Comparison of ENCODE assay signal across 24 cellular contexts in genomic region chr5:97575322-97575721, GRCh38.
"Had no signal": no experiment of that assay in that cellular context is flagged by ENCODE, and none has a peak within 500 bp of the region (broad histone marks: within the 10 kb centered on the region; RNA-seq: fewer than 3 reads in every experiment).

No MANE protein-coding gene starts in this region.

- H3K27me3 ChIP-seq: neural progenitor cell, ovary, right lobe of liver, sigmoid colon, stomach, thyroid gland, transverse colon, upper lobe of right lung, uterus had no signal

- H3K4me1 ChIP-seq: parathyroid adenoma, psoas muscle, right lobe of liver, sigmoid colon, thyroid gland, transverse colon, upper lobe of right lung, uterus had no signal

- H3K9me3 ChIP-seq: ovary, psoas muscle, right lobe of liver, thoracic aorta, thyroid gland, upper lobe of right lung, uterus had no signal

- H3K79me2 ChIP-seq: parathyroid adenoma had no signal

- ATAC-seq: natural killer cell; psoas muscle; right cardiac atrium; right lobe of liver; stimulated activated effector memory CD8-positive, alpha-beta T cell treated with anti-CD3 and anti-CD28 coated beads, Interleukin-12 subunit alpha, Interleukin-12 subunit beta, amount 100 ng/mL, for 72 hours; stimulated activated naive B cell treated with anti-CD40 and anti-IgM and Interleukin-4, amounts not matched to agents 10 μg/mL and 1 μg/mL and 100 μg/mL, for 72 hours; upper lobe of right lung had no signal

- DNase-seq: natural killer cell; occipital lobe; ovary; posterior cingulate gyrus; psoas muscle; right cardiac atrium; right lobe of liver; sigmoid colon; small intestine; stimulated activated CD4-positive, alpha-beta T cell treated with anti-CD3 and anti-CD28 coated beads, Interleukin-15, amount 100 ng/mL, for 24 hours; stimulated activated CD4-positive, alpha-beta T cell treated with anti-CD3 and anti-CD28 coated beads, Interleukin-2, amount 100 ng/mL, for 24 hours; stimulated activated CD4-positive, alpha-beta T cell treated with anti-CD3 and anti-CD28 coated beads, Interleukin-2, amount 100 ng/mL, for 48 hours; stimulated activated CD4-positive, alpha-beta T cell treated with anti-CD3 and anti-CD28 coated beads, Interleukin-4, amount 100 ng/mL, for 24 hours; stimulated activated naive B cell treated with anti-CD40 and anti-IgM and Interleukin-4, amounts not matched to agents 10 μg/mL and 1 μg/mL and 100 μg/mL, for 72 hours; stimulated activated naive CD4-positive, alpha-beta T cell treated with Interleukin-2 at 50 U/mL for 16 hours; stomach; thyroid gland; transverse colon; upper lobe of right lung; uterus had no signal

- H3K36me3 ChIP-seq: neural progenitor cell, ovary, right lobe of liver, sigmoid colon, stomach, thoracic aorta, thyroid gland, transverse colon, upper lobe of right lung, uterus had no signal

- H3K4me3 ChIP-seq: neural progenitor cell, ovary, psoas muscle, right lobe of liver, sigmoid colon, stomach, thoracic aorta, thyroid gland, transverse colon, upper lobe of right lung, uterus had no signal

- H2AFZ ChIP-seq: neural progenitor cell, parathyroid adenoma had no signal

- H3K27ac ChIP-seq: ovary, parathyroid adenoma, psoas muscle, right lobe of liver, sigmoid colon, stomach, thoracic aorta, thyroid gland, transverse colon, upper lobe of right lung, uterus had no signal

- H3K9ac ChIP-seq: neural progenitor cell, parathyroid adenoma had no signal
